Comparison of ENCODE assay signal across 8 cellular contexts in genomic region chr9:34072868-34073590, GRCh38. TPM values are rescaled to one million over a fixed set of nuclear protein-coding genes. Genes with fewer than 3 reads are reported as not detected.
A peak's percentile ranks its signal among the peaks of the same experiment; 100 is the strongest.
DNase-seq lines count a peak whose midpoint lies in the region; ATAC-seq and TF ChIP-seq lines count a peak whose summit lies in the region.

No MANE protein-coding gene starts in this region.

- H3K36me3 Mint-ChIP-seq in endodermal cell (ENCODE audit: low read depth), result no peaks in the 10 kb centered on the region
- no peaks in the 10 kb centered on the region for H3K36me3 Mint-ChIP-seq in neural crest cell (ENCODE audit: low read depth)

- H3K27ac Mint-ChIP-seq in endodermal cell, result peak overlapping the region; percentile 94
- H3K27ac Mint-ChIP-seq in neural crest cell (ENCODE audit: unreplicated experiment), result peak overlapping the region; percentile 28

- H3K9me3 Mint-ChIP-seq in endodermal cell, result peaks cover 3% of the 10 kb centered on the region
- H3K9me3 Mint-ChIP-seq in neural crest cell, result no peaks in the 10 kb centered on the region

- 52 to 54% methylated on average over 3 to 5 of the region's 5 CpGs for WGBS in endodermal cell (ENCODE audit: insufficient coverage in 1 of 2, insufficient read length in 1 of 2), 2 experiments

- H3K9ac ChIP-seq in endodermal cell (ENCODE audit: extremely low read depth, low read length, poor library complexity, severe bottlenecking), result peak overlapping the region; percentile 38

- H3K9me3 ChIP-seq in endodermal cell (ENCODE audit: control insufficient read depth, low read length), result no peaks in the 10 kb centered on the region

- H3K4me3 Mint-ChIP-seq in endodermal cell (peak overlapping the region; percentile 32), neural crest cell (no peak overlapping the region)

- TF ChIP-seq CTCF in endodermal cell (conservative IDR thresholded peaks at IDR 0.05), result peak; percentile 19
- TF ChIP-seq CTCF in neural crest cell (conservative IDR thresholded peaks at IDR 0.05), result no peak

- no peaks in the 10 kb centered on the region for H3K36me3 ChIP-seq in endodermal cell (ENCODE audit: control insufficient read depth, insufficient read depth, low read length)

- peaks cover 19% of the 10 kb centered on the region for H3K4me1 ChIP-seq in endodermal cell (ENCODE audit: control insufficient read depth, insufficient read depth, low read length)

- H3K4me3 ChIP-seq in endodermal cell (ENCODE audit: low read length), result peak overlapping the region; percentile 58

- H3K27ac ChIP-seq in endodermal cell (ENCODE audit: low read depth, low read length), result peak overlapping the region; percentile 42

- H3K27me3 Mint-ChIP-seq in endodermal cell (ENCODE audit: insufficient read depth), result no peaks in the 10 kb centered on the region
- no peaks in the 10 kb centered on the region for H3K27me3 Mint-ChIP-seq in neural crest cell (ENCODE audit: low read depth)

- H3K27me3 ChIP-seq in endodermal cell (ENCODE audit: control insufficient read depth, insufficient read depth, low read length, poor library complexity, severe bottlenecking), result no peaks in the 10 kb centered on the region

- ATAC-seq in HG03025 (IDR thresholded peaks at IDR 0.05; ENCODE audit: low FRiP score, unreplicated experiment) (no peak), GM21423 (IDR thresholded peaks at IDR 0.05; ENCODE audit: unreplicated experiment) (no peak), HG03175 (IDR thresholded peaks at IDR 0.05; ENCODE audit: unreplicated experiment) (no peak)

- DNase-seq in AG20443 (ENCODE audit: low spot score) (peak; percentile 84), LoVo (ENCODE audit: low spot score) (peak; percentile 94), endodermal cell (peak; percentile 74), neural crest cell (ENCODE audit: low read depth, low spot score) (no peak), NCI-H2081 (lab: John Stamatoyannopoulos, UW) (no peak)

- peaks cover 27% of the 10 kb centered on the region for H3K4me1 Mint-ChIP-seq in endodermal cell
- peaks cover 3% of the 10 kb centered on the region for H3K4me1 Mint-ChIP-seq in neural crest cell

RNA-seq across cellular contexts. Expression of gene UBAP2, which starts 24.3 kb away (rescaled TPM):
- 10 to 100 TPM; 60.9 to 82.1 TPM for total RNA-seq in endodermal cell
- 49.7 TPM for polyA plus RNA-seq in endodermal cell (2013, experiment 1 of 2)
- polyA plus RNA-seq in endodermal cell (2013, experiment 2 of 2), result 49.8 TPM
- 60.7 and 62.7 TPM in 2 replicates for total RNA-seq in neural crest cell

RNA-seq across cellular contexts. Expression of gene DCAF12, which starts 53.5 kb away (rescaled TPM):
- total RNA-seq in endodermal cell (10 to 100 TPM; 35.0 to 37.0 TPM), neural crest cell (52.6 and 54.1 TPM in 2 replicates)
- 45.9 TPM for polyA plus RNA-seq in endodermal cell (2013, experiment 1 of 2)
- 40.1 TPM for polyA plus RNA-seq in endodermal cell (2013, experiment 2 of 2)

Comparison
In these comparisons a context has a peak if more than half of its experiments do, and no peak if none do; other contexts are left out.
1. DNase-seq: peak in AG20443 (single experiment), LoVo (single experiment) and endodermal cell (single experiment); none in neural crest cell (single experiment) and NCI-H2081 (0 of 2).